12 cellular contexts compared by ENCODE assay signal in the genomic region with DNA sequence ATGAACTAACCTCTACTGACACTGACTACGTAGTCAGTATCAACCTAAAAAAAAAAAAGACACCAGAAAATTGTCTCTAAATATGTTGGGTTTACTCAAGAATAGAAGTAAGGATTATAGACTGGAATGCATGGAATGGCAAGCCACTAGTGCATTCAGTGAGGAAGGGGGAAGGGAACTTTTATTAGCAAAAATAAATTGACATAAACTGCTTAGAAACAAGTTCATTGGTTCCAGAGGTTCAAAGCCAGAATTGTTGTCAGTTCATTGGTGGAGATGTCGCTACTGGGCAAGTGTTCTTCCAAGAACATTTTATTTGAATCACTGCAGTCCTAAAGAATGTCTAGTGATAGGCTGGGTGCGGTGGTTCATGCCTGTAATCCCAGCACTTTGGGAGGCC. TPM values are rescaled to one million over a fixed set of nuclear protein-coding genes. Genes with fewer than 3 reads are reported as not detected.
DNase-seq lines count a peak whose midpoint lies in the region; ATAC-seq and TF ChIP-seq lines count a peak whose summit lies in the region.
"Had no signal": no experiment of that assay in that cellular context is flagged by ENCODE, and none has a peak within 500 bp of the region (broad histone marks: within the 10 kb centered on the region; RNA-seq: fewer than 3 reads in every experiment).

No MANE protein-coding gene starts in this region.

- no peak for TF ChIP-seq CTCF in IMR-90 (conservative IDR thresholded peaks at IDR 0.05; ENCODE audit: low read depth, low read length)
- no peak for TF ChIP-seq CTCF in mesothelial cell of epicardium (IDR thresholded peaks at IDR 0.05; ENCODE audit: unreplicated experiment)

- no peak overlapping the region for H3K4me3 Mint-ChIP-seq in mesothelial cell of epicardium
- H3K4me3 Mint-ChIP-seq: CD14-positive monocyte; CD8-positive, alpha-beta T cell had no signal

- no peaks in the 10 kb centered on the region for H3K36me3 ChIP-seq in IMR-90 (ENCODE audit: control insufficient read depth, insufficient read depth, low read length)

- H2AK9ac ChIP-seq in IMR-90 (replicated peaks; ENCODE audit: low read depth, low read length, poor library complexity): no peak overlapping the region

- no peak overlapping the region for H3K14ac ChIP-seq in IMR-90 (replicated peaks; ENCODE audit: low read depth, low read length)

- no peak overlapping the region for H4K5ac ChIP-seq in IMR-90 (ENCODE audit: low read depth, low read length)

- intact Hi-C loops in IMR-90 (cut with micrococcal nuclease): no loop called here

- no peak overlapping the region for H4K91ac ChIP-seq in IMR-90 (ENCODE audit: insufficient read depth, low read depth, low read length)

- H3K4me1 ChIP-seq in IMR-90 (ENCODE audit: control insufficient read depth, insufficient read depth, low read length): no peaks in the 10 kb centered on the region

- no peaks in the 10 kb centered on the region for H3K9me3 ChIP-seq in IMR-90 (ENCODE audit: control insufficient read depth, insufficient read depth, low read length)

- dilution Hi-C loops in IMR-90 (cut with HindIII; ENCODE audit: low sequenced_read_pairs, unreplicated experiment): no loop called here

- H2BK120ac ChIP-seq in IMR-90 (ENCODE audit: low read depth, low read length): no peak overlapping the region

- H3K4me2 ChIP-seq in IMR-90 (ENCODE audit: low read depth, low read length): no peak overlapping the region

- H3K4me1 Mint-ChIP-seq in mesothelial cell of epicardium: peaks cover 33% of the 10 kb centered on the region
- H3K4me1 Mint-ChIP-seq: CD14-positive monocyte had no signal

- H3K18ac ChIP-seq in IMR-90 (ENCODE audit: low read depth, low read length): no peak overlapping the region

- in situ Hi-C loops in IMR-90 (cut with MboI; ENCODE audit: low sequenced_read_pairs): no loop called here

- H3K23ac ChIP-seq in IMR-90 (ENCODE audit: low read depth, low read length): no peak overlapping the region

- no peak for TF ChIP-seq RAD21 in IMR-90 (IDR thresholded peaks at IDR 0.05; ENCODE audit: low read length)

- peak overlapping the region; percentile 21 for H3K27ac Mint-ChIP-seq in mesothelial cell of epicardium
- H3K27ac Mint-ChIP-seq: CD14-positive monocyte; CD8-positive, alpha-beta T cell had no signal

- H2AK5ac ChIP-seq in IMR-90 (ENCODE audit: low read depth, low read length): no peak overlapping the region

- no peak overlapping the region for H2BK20ac ChIP-seq in IMR-90 (ENCODE audit: low read depth, low read length)

- WGBS in IMR-90 (ENCODE audit: extremely low coverage in 2 of 2, insufficient read length in 1 of 2), 2 experiments: no CpG with 5 or more reads among the region's 3 CpGs

- no peaks in the 10 kb centered on the region for H3K79me1 ChIP-seq in IMR-90 (ENCODE audit: low read depth in 1 of 2, low read length in 2 of 2)

- H3K27ac ChIP-seq in IMR-90 (ENCODE audit: insufficient read depth, low read length): no peak overlapping the region
- H3K27ac ChIP-seq: HL-60 had no signal

- H3K27me3 Mint-ChIP-seq in mesothelial cell of epicardium (ENCODE audit: low read depth): peaks cover under 1% of the 10 kb centered on the region

- peak; percentile 13 for DNase-seq in IMR-90
- DNase-seq in astrocyte of the hippocampus (ENCODE audit: low read depth, low spot score): peak; percentile 44
- no peak for DNase-seq in mesothelial cell of epicardium (ENCODE audit: low spot score in 2 of 2, unreplicated experiment in 2 of 2)
- DNase-seq in HT-29 (ENCODE audit: low spot score): no peak
- no peak for DNase-seq in activated T-cell treated with anti-CD3 and anti-CD28 coated beads for 4 hours
- no peak for DNase-seq in NCI-H524 (lab: John Stamatoyannopoulos, UW)
- DNase-seq: CD8-positive, alpha-beta T cell; COR-L47; HCEC 1CT had no signal

- CTCF ChIA-PET in IMR-90 (lab: Yijun Ruan, JAX): no interaction called here

- H4K20me1 ChIP-seq in IMR-90 (ENCODE audit: insufficient read depth, low read length): no peaks in the 10 kb centered on the region

- ATAC-seq in IMR-90 (ENCODE audit: low read depth): peak; percentile 68
- no peak for ATAC-seq in GM21737 (IDR thresholded peaks at IDR 0.05; ENCODE audit: unreplicated experiment)
- ATAC-seq: CD8-positive, alpha-beta T cell had no signal

- no peak overlapping the region for H2BK5ac ChIP-seq in IMR-90 (ENCODE audit: low read depth, low read length, poor library complexity, severe bottlenecking)

- H3K36me3 Mint-ChIP-seq in mesothelial cell of epicardium: no peaks in the 10 kb centered on the region
- H3K36me3 Mint-ChIP-seq: CD14-positive monocyte; CD8-positive, alpha-beta T cell had no signal

- no peak overlapping the region for H3K4me3 ChIP-seq in IMR-90 (ENCODE audit: insufficient read depth, low read depth, low read length)

- TF ChIP-seq POLR2A in IMR-90 (IDR thresholded peaks at IDR 0.05; ENCODE audit: low read depth, low read length): no peak

- H3K9me1 ChIP-seq in IMR-90 (ENCODE audit: insufficient read depth, low read length): no peaks in the 10 kb centered on the region; the same call in 1 of the 2 replicates

- no peak overlapping the region for H4K8ac ChIP-seq in IMR-90 (ENCODE audit: low read depth in 2 of 2, low read length in 2 of 2)

- no peak overlapping the region for H3K4ac ChIP-seq in IMR-90 (ENCODE audit: low read depth, low read length)

- no peak overlapping the region for H3K56ac ChIP-seq in IMR-90 (ENCODE audit: extremely low read depth, insufficient read depth, low read length)

- peaks cover 10% of the 10 kb centered on the region for H3K27me3 ChIP-seq in IMR-90 (ENCODE audit: control insufficient read depth, insufficient read depth, low read length)

- H2BK15ac ChIP-seq in IMR-90 (ENCODE audit: low read depth, low read length): no peak overlapping the region

- POLR2A ChIA-PET in IMR-90 (lab: Charles Lee; ENCODE audit: unreplicated experiment): no interaction called here

- H3K9ac ChIP-seq in IMR-90 (ENCODE audit: low read depth, low read length): no peak overlapping the region

- BruUV-seq in IMR-90 (replicated peaks; lab: Mats Ljungman, UMichigan): no TSS peak

- no peak overlapping the region for H2AFZ ChIP-seq in IMR-90 (replicated peaks; ENCODE audit: low read length, poor library complexity)

- H3K9me3 Mint-ChIP-seq in mesothelial cell of epicardium: no peaks in the 10 kb centered on the region
- H3K9me3 Mint-ChIP-seq: CD8-positive, alpha-beta T cell had no signal

TF ChIP-seq in IMR-90, 13 proteins besides CTCF, POLR2A, EP300 and RAD21:
- TF ChIP-seq SMC3 (IDR thresholded peaks at IDR 0.05; ENCODE audit: low read depth, low read length): no peak
- no peak for TF ChIP-seq MAZ (IDR thresholded peaks at IDR 0.05; ENCODE audit: borderline replicate concordance, low read depth, low read length)
- TF ChIP-seq RCOR1 (IDR thresholded peaks at IDR 0.05; ENCODE audit: insufficient replicate concordance, low read length): no peak
- no peak for TF ChIP-seq USF2 (IDR thresholded peaks at IDR 0.05; ENCODE audit: low read depth, low read length)

RNA-seq across cellular contexts. Expression of gene AOPEP, which starts 26.1 kb away (rescaled TPM):
- total RNA-seq in IMR-90 (2012; rRNA removed): 38.7 and 38.9 TPM in 2 replicates
- 34.9 and 38.1 TPM in 2 replicates for polyA plus RNA-seq in IMR-90 (2012; rRNA removed)
- polyA plus RNA-seq in IMR-90 (2012; cell fraction: cytosol; rRNA removed): 23.1 and 34.2 TPM in 2 replicates
- 40.9 and 77.9 TPM in 2 replicates for polyA plus RNA-seq in IMR-90 (2012; cell fraction: nucleus; rRNA removed; ENCODE audit: low replicate concordance)
- total RNA-seq in mesothelial cell of epicardium: 56.3 to 63.0 TPM (median 61.4 TPM) in 3 replicates
- total RNA-seq in HT-29 (2014; rRNA removed; shearing (Covaris generic)): 19.9 and 22.6 TPM in 2 replicates

Comparison
In these comparisons a context has a peak if more than half of its experiments do, and no peak if none do; other contexts are left out.
1. DNase-seq: peak in IMR-90 (single experiment) and astrocyte of the hippocampus (single experiment); none in mesothelial cell of epicardium (0 of 2), HT-29 (single experiment), activated T-cell treated with anti-CD3 and anti-CD28 coated beads for 4 hours (single experiment) and NCI-H524 (0 of 2).